In genomic region chr22:37849089-37849751, GRCh38 we compare ENCODE assay signal across 8 cellular contexts. TPM values are rescaled to one million over a fixed set of nuclear protein-coding genes. Genes with fewer than 3 reads are reported as not detected.
DNase-seq lines count a peak whose midpoint lies in the region; TF ChIP-seq lines count a peak whose summit lies in the region.

Gene EIF3L (plus strand): TSS chr22:37849419. CDS start chr22:37849450, 31 bp downstream.

- H3K27ac Mint-ChIP-seq in HFFc6 = peak within 1 kb of the TSS; percentile 83

- peaks cover 35% of the 10 kb centered on the region for H3K4me1 Mint-ChIP-seq in HFFc6 (ENCODE audit: low read depth)

- TF ChIP-seq CTCF in HFFc6 (IDR thresholded peaks at IDR 0.05) (no peak), cardiac muscle cell (IDR thresholded peaks at IDR 0.05; ENCODE audit: low read depth, low read length) (no peak), parathyroid adenoma (IDR thresholded peaks at IDR 0.05) (no peak), tibial artery (IDR thresholded peaks at IDR 0.05) (no peak)

- H3K4me3 Mint-ChIP-seq in HFFc6 = peak within 1 kb of the TSS; percentile 95

- H3K4me1 ChIP-seq in adipocyte (ENCODE audit: control insufficient read depth, insufficient read depth, low read length) (peaks cover 24% of the 10 kb centered on the region), cardiac muscle cell (ENCODE audit: low read depth) (peaks cover 6% of the 10 kb centered on the region), parathyroid adenoma (no peaks in the 10 kb centered on the region), tibial artery (peaks cover 6 to 39% (median 28%) of the 10 kb centered on the region in 4 donors)

- H3K36me3 ChIP-seq in adipocyte (ENCODE audit: control insufficient read depth, insufficient read depth, low read length, severe bottlenecking) (peaks cover 35% of the 10 kb centered on the region), cardiac muscle cell (peaks cover 35% of the 10 kb centered on the region), parathyroid adenoma (ENCODE audit: control insufficient read depth, insufficient read depth, low read length) (no peaks in the 10 kb centered on the region), tibial artery (peaks cover 23 to 27% (median 24%) of the 10 kb centered on the region in 3 donors)

- H3K9me3 ChIP-seq in adipocyte (ENCODE audit: control insufficient read depth, low read length) (no peaks in the 10 kb centered on the region), cardiac muscle cell (ENCODE audit: low read depth) (no peaks in the 10 kb centered on the region), parathyroid adenoma (ENCODE audit: control insufficient read depth, low read length) (no peaks in the 10 kb centered on the region), tibial artery (no peaks in the 10 kb centered on the region)

- H3K27ac ChIP-seq in cardiac muscle cell (peak within 1 kb of the TSS; percentile 88), parathyroid adenoma (peak within 1 kb of the TSS; percentile 78), tibial artery (peak within 1 kb of the TSS; percentile 86 to 90)

- H3K27me3 Mint-ChIP-seq in HFFc6 (ENCODE audit: insufficient read depth) = peaks cover 2% of the 10 kb centered on the region

- peak; percentile 96 for DNase-seq in GM03348 (ENCODE audit: low spot score)
- DNase-seq in HFFc6 = peak; percentile 85
- peak; percentile 83 for DNase-seq in NCI-H1105 (lab: John Stamatoyannopoulos, UW)
- peak; percentile 79 for DNase-seq in T follicular helper cell (ENCODE audit: low read depth)
- DNase-seq in adipocyte (ENCODE audit: low read depth) = peak; percentile 96
- DNase-seq in cardiac muscle cell (ENCODE audit: low read depth in 1 of 2, low spot score in 1 of 2) = peak; percentile 89 to 93
- peak; percentile 87 to 94 for DNase-seq in tibial artery

- H3K79me2 ChIP-seq in parathyroid adenoma = peaks cover 16% of the 10 kb centered on the region

- H3K4me2 ChIP-seq in parathyroid adenoma (ENCODE audit: low read length) = peak within 1 kb of the TSS; percentile 75

- peak within 1 kb of the TSS; percentile 91 for H2AFZ ChIP-seq in parathyroid adenoma

- H3K27me3 ChIP-seq in adipocyte (replicated peaks; ENCODE audit: control insufficient read depth, insufficient read depth, low read length) = no peaks in the 10 kb centered on the region
- H3K27me3 ChIP-seq in cardiac muscle cell = no peaks in the 10 kb centered on the region
- no peaks in the 10 kb centered on the region for H3K27me3 ChIP-seq in parathyroid adenoma (ENCODE audit: control insufficient read depth, insufficient read depth, low read length)
- H3K27me3 ChIP-seq in tibial artery = no peaks in the 10 kb centered on the region

- H3K9ac ChIP-seq in adipocyte (ENCODE audit: low read length) (peak within 1 kb of the TSS; percentile 97), parathyroid adenoma (no peak within 1 kb of the TSS)

- intact Hi-C loops in tibial artery (cut with DNase I; ENCODE audit: low total_unique reads) = no loop called here

- H3K9me3 Mint-ChIP-seq in HFFc6 = peaks cover 28% of the 10 kb centered on the region

- H3K36me3 Mint-ChIP-seq in HFFc6 (ENCODE audit: low read depth) = peaks cover 51% of the 10 kb centered on the region

- peak within 1 kb of the TSS; percentile 96 for H3K4me3 ChIP-seq in adipocyte (ENCODE audit: low read length)
- peak within 1 kb of the TSS; percentile 70 for H3K4me3 ChIP-seq in cardiac muscle cell
- H3K4me3 ChIP-seq in parathyroid adenoma (ENCODE audit: low read depth, low read length) = peak within 1 kb of the TSS; percentile 72
- H3K4me3 ChIP-seq in tibial artery = peak within 1 kb of the TSS; percentile 71 to 75

RNA-seq across cellular contexts. Expression of gene EIF3L, which starts in this region (rescaled TPM):
- 100 to 1,000 TPM; 306 to 371 (median 357) TPM for total RNA-seq in HFFc6 (2021; fragmentation: NEBNext Ultra II Directional; extraction: Animal tissue kit (Norgen Biotek cat#: 25700))
- total RNA-seq in cardiac muscle cell = 407 and 422 TPM in 2 replicates
- 213 and 387 TPM in 2 replicates for polyA plus RNA-seq in cardiac muscle cell

Comparison
In these comparisons a context has a peak if more than half of its experiments do, and no peak if none do; other contexts are left out.
1. Peak in every context shown above with its lines: DNase-seq, H3K4me3 ChIP-seq and H3K27ac ChIP-seq.